8 cellular contexts compared by ENCODE assay signal in the genomic region with DNA sequence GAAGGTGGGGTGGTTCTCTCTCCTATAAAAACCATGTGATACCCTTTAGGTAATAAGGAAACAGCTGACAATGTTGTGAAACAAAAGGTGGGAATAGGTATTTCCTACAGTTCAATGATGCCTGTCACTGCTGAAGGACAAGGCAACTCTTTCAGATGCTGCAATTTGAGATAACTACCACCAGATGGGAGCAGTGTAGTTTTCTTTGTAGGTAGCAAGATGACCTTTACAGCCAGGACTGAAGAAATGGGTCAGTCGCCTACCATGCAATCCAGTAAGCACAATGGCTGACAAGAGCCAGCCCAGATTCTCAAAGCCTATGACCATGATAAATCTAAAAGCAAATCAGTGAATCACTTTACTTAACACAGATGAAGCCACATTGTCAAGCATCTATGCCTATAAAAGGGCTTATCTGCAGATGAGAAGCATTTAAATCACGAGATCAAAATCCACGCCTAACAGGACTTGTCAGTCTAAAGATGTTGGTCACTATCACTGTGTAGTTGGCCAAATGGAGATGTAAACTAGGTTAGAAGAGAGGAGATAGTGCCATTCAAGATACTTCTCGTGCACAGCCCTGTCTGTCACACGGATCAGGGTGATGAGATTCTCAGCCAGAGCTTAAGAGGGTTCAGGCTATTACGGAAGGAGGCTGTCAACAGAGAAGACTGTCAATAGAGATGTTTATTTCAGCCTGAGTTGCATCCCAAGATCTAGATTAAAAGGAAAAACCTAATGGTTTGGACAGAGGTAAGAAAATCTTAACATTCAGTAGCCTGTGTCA.
DNase-seq lines count a peak whose midpoint lies in the region; ATAC-seq and TF ChIP-seq lines count a peak whose summit lies in the region.

No MANE protein-coding gene starts in this region.

- intact Hi-C loops in lower leg skin (cut with DNase I; ENCODE audit: low total_unique reads): loop anchor here (2.0 kb wide), 1 partner anchor 159 kb away; no protein-coding TSS in a partner anchor

- WGBS in lower leg skin, 2 donors: 73 to 80% methylated on average over 6 of the region's 6 CpGs

- no peak overlapping the region for H3K4me3 Mint-ChIP-seq in glutamatergic neuron (ENCODE audit: unreplicated experiment)

- no peaks in the 10 kb centered on the region for H3K36me3 Mint-ChIP-seq in glutamatergic neuron (ENCODE audit: unreplicated experiment)

- peaks cover 12% of the 10 kb centered on the region for H3K4me1 Mint-ChIP-seq in glutamatergic neuron (ENCODE audit: low read depth, unreplicated experiment)

- TF ChIP-seq CTCF in WI38 (IDR thresholded peaks at IDR 0.05; ENCODE audit: low read depth, low read length): peak; percentile 66
- peak; percentile 48 for TF ChIP-seq CTCF in glutamatergic neuron (IDR thresholded peaks at IDR 0.05; ENCODE audit: partially characterized antibody, unreplicated experiment)
- TF ChIP-seq CTCF in lower leg skin (IDR thresholded peaks at IDR 0.05): peak in 1 of 3 donors; percentile 20

- DNase-seq in DMS53 (lab: John Stamatoyannopoulos, UW) (peak; percentile 87), NCI-H146 (lab: John Stamatoyannopoulos, UW) (peak; percentile 64), glutamatergic neuron (no peak), retina (peak; percentile 43), lower leg skin (ENCODE audit: low spot score in 2 of 2) (no peak)

- ATAC-seq in GM21526 (IDR thresholded peaks at IDR 0.05; ENCODE audit: low FRiP score, unreplicated experiment) (peak; percentile 61), HG02588 (IDR thresholded peaks at IDR 0.05; ENCODE audit: unreplicated experiment) (no peak)

- no peaks in the 10 kb centered on the region for H3K27me3 Mint-ChIP-seq in glutamatergic neuron (ENCODE audit: unreplicated experiment)

- no peak overlapping the region for H3K4me3 ChIP-seq in WI38 (ENCODE audit: low read depth, low read length)
- no peak overlapping the region for H3K4me3 ChIP-seq in lower leg skin (ENCODE audit: low read depth, poor library complexity, severe bottlenecking)

- H3K9me3 Mint-ChIP-seq in glutamatergic neuron (ENCODE audit: unreplicated experiment): no peaks in the 10 kb centered on the region

- peak overlapping the region; percentile 62 for H3K27ac Mint-ChIP-seq in glutamatergic neuron (ENCODE audit: unreplicated experiment)

- no peak for TF ChIP-seq POLR2A in lower leg skin (IDR thresholded peaks at IDR 0.05)

Comparison
In these comparisons a context has a peak if more than half of its experiments do, and no peak if none do; other contexts are left out.
1. DNase-seq: peak in DMS53 (single experiment), NCI-H146 (single experiment) and retina (single experiment); none in glutamatergic neuron (single experiment) and lower leg skin (0 of 2).